In genomic region chr15:78872972-78873795, GRCh38 we compare ENCODE assay signal across 1 cellular context.
TF ChIP-seq lines count a peak whose summit lies in the region.

No MANE protein-coding gene starts in this region.

TF ChIP-seq in K562, 482 proteins besides CTCF, POLR2A, EP300 and RAD21 (continued from another document and continues in another):
- TF ChIP-seq ZNF589 (CRISPR knock-in tag; IDR thresholded peaks at IDR 0.05; ENCODE audit: low read depth) = peak; percentile 76
- no peak for TF ChIP-seq TAL1 (IDR thresholded peaks at IDR 0.05)
- TF ChIP-seq ZMIZ1 (IDR thresholded peaks at IDR 0.05; ENCODE audit: low read depth in 2 of 2, low read length in 2 of 2) = no peak
- TF ChIP-seq STAT5B (CRISPR knock-in tag; IDR thresholded peaks at IDR 0.05) = no peak
- peak; percentile 56 for TF ChIP-seq ASH1L (IDR thresholded peaks at IDR 0.05; ENCODE audit: borderline replicate concordance, low read depth, partially characterized antibody)
- TF ChIP-seq MCM2 (IDR thresholded peaks at IDR 0.05; ENCODE audit: low read depth) = no peak
- TF ChIP-seq CBX8 (IDR thresholded peaks at IDR 0.05; ENCODE audit: borderline replicate concordance, extremely low read depth, low read depth, low read length, poor library complexity, severe bottlenecking) = no peak
- TF ChIP-seq GTF2A2 (tag; IDR thresholded peaks at IDR 0.05) = no peak
- no peak for TF ChIP-seq ZNF830 (CRISPR knock-in tag; IDR thresholded peaks at IDR 0.05)
- no peak for TF ChIP-seq ETS2 (tag; IDR thresholded peaks at IDR 0.05; ENCODE audit: borderline replicate concordance, poor library complexity, severe bottlenecking)
- no peak; the same call in 1 of the 2 replicates for TF ChIP-seq ZNF232 (CRISPR knock-in tag; IDR thresholded peaks at IDR 0.05)
- no peak for TF ChIP-seq POU5F1 (IDR thresholded peaks at IDR 0.05; ENCODE audit: borderline replicate concordance, low read depth, low read length, partially characterized antibody)
- TF ChIP-seq BCOR (IDR thresholded peaks at IDR 0.05) = 0 out of 2 replicates have a peak, but pooled peaks have one; percentile 14
- TF ChIP-seq KDM2B (CRISPR knock-in tag; IDR thresholded peaks at IDR 0.05) = no peak
- TF ChIP-seq, protein P1, sequence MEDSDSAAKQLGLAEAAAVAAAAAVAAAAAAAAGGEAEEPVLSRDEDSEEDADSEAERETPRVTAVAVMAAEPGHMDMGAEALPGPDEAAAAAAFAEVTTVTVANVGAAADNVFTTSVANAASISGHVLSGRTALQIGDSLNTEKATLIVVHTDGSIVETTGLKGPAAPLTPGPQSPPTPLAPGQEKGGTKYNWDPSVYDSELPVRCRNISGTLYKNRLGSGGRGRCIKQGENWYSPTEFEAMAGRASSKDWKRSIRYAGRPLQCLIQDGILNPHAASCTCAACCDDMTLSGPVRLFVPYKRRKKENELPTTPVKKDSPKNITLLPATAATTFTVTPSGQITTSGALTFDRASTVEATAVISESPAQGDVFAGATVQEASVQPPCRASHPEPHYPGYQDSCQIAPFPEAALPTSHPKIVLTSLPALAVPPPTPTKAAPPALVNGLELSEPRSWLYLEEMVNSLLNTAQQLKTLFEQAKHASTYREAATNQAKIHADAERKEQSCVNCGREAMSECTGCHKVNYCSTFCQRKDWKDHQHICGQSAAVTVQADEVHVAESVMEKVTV (CRISPR knock-in tag; IDR thresholded peaks at IDR 0.05) = no peak
- no peak for TF ChIP-seq RNF219 (CRISPR knock-in tag; IDR thresholded peaks at IDR 0.05)
- no peak for TF ChIP-seq ZNF583 (CRISPR knock-in tag; IDR thresholded peaks at IDR 0.05)
- no peak for TF ChIP-seq FOXM1 (IDR thresholded peaks at IDR 0.05; ENCODE audit: low read depth)
- TF ChIP-seq FOXM1 (CRISPR knock-in tag; IDR thresholded peaks at IDR 0.05; ENCODE audit: low read depth) = no peak
- no peak for TF ChIP-seq HDAC6 (IDR thresholded peaks at IDR 0.05; ENCODE audit: low read depth, low read length)
- TF ChIP-seq TBP (optimal IDR thresholded peaks at IDR 0.05; ENCODE audit: low read depth, low read length) = peak; percentile 81
- TF ChIP-seq ARHGAP35 (IDR thresholded peaks at IDR 0.05; ENCODE audit: partially characterized antibody) = peak; percentile 36
- no peak for TF ChIP-seq ZNF277 (CRISPR knock-in tag; IDR thresholded peaks at IDR 0.05; ENCODE audit: borderline replicate concordance)
- TF ChIP-seq RB1 (IDR thresholded peaks at IDR 0.05; ENCODE audit: low read depth) = peak; percentile 71
- TF ChIP-seq ZBTB40 (IDR thresholded peaks at IDR 0.05) = peak; percentile 37; the same call in 1 of the 2 replicates
- TF ChIP-seq ZBTB40 (CRISPR knock-in tag; IDR thresholded peaks at IDR 0.05) = no peak
- no peak for TF ChIP-seq POLR3G (IDR thresholded peaks at IDR 0.05; ENCODE audit: extremely low read depth, insufficient read length, insufficient replicate concordance)
- peak; percentile 22; the same call in 1 of the 2 replicates for TF ChIP-seq CC2D1A (IDR thresholded peaks at IDR 0.05)
- no peak for TF ChIP-seq YBX1 (IDR thresholded peaks at IDR 0.05)
- no peak for TF ChIP-seq ZNF696 (CRISPR knock-in tag; conservative IDR thresholded peaks at IDR 0.05)
- TF ChIP-seq BRF1 (IDR thresholded peaks at IDR 0.05; ENCODE audit: borderline replicate concordance, extremely low read depth, insufficient read length) = no peak
- TF ChIP-seq KAT7 (CRISPR knock-in tag; IDR thresholded peaks at IDR 0.05; ENCODE audit: borderline replicate concordance) = no peak; the same call in 1 of the 2 replicates
- TF ChIP-seq MAZ (CRISPR knock-in tag; conservative IDR thresholded peaks at IDR 0.05 in 1 of 2, IDR thresholded peaks at IDR 0.05 in 1 of 2) = peak; percentile 14 to 79; a peak in 3 of 4 replicates
- peak; percentile 30 for TF ChIP-seq SMAD4 (CRISPR knock-in tag; conservative IDR thresholded peaks at IDR 0.05)
- TF ChIP-seq, protein P2, sequence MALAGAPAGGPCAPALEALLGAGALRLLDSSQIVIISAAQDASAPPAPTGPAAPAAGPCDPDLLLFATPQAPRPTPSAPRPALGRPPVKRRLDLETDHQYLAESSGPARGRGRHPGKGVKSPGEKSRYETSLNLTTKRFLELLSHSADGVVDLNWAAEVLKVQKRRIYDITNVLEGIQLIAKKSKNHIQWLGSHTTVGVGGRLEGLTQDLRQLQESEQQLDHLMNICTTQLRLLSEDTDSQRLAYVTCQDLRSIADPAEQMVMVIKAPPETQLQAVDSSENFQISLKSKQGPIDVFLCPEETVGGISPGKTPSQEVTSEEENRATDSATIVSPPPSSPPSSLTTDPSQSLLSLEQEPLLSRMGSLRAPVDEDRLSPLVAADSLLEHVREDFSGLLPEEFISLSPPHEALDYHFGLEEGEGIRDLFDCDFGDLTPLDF (CRISPR knock-in tag; IDR thresholded peaks at IDR 0.05) = no peak
- TF ChIP-seq, protein P3, sequence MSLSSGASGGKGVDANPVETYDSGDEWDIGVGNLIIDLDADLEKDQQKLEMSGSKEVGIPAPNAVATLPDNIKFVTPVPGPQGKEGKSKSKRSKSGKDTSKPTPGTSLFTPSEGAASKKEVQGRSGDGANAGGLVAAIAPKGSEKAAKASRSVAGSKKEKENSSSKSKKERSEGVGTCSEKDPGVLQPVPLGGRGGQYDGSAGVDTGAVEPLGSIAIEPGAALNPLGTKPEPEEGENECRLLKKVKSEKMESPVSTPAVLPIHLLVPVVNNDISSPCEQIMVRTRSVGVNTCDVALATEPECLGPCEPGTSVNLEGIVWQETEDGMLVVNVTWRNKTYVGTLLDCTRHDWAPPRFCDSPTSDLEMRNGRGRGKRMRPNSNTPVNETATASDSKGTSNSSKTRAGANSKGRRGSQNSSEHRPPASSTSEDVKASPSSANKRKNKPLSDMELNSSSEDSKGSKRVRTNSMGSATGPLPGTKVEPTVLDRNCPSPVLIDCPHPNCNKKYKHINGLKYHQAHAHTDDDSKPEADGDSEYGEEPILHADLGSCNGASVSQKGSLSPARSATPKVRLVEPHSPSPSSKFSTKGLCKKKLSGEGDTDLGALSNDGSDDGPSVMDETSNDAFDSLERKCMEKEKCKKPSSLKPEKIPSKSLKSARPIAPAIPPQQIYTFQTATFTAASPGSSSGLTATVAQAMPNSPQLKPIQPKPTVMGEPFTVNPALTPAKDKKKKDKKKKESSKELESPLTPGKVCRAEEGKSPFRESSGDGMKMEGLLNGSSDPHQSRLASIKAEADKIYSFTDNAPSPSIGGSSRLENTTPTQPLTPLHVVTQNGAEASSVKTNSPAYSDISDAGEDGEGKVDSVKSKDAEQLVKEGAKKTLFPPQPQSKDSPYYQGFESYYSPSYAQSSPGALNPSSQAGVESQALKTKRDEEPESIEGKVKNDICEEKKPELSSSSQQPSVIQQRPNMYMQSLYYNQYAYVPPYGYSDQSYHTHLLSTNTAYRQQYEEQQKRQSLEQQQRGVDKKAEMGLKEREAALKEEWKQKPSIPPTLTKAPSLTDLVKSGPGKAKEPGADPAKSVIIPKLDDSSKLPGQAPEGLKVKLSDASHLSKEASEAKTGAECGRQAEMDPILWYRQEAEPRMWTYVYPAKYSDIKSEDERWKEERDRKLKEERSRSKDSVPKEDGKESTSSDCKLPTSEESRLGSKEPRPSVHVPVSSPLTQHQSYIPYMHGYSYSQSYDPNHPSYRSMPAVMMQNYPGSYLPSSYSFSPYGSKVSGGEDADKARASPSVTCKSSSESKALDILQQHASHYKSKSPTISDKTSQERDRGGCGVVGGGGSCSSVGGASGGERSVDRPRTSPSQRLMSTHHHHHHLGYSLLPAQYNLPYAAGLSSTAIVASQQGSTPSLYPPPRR (CRISPR knock-in tag; IDR thresholded peaks at IDR 0.05; ENCODE audit: borderline replicate concordance) = no peak
